In genomic region chr18:62914868-62915267, GRCh38 we compare ENCODE assay signal across 27 cellular contexts.
"Had no signal": no experiment of that assay in that cellular context is flagged by ENCODE, and none has a peak within 500 bp of the region (broad histone marks: within the 10 kb centered on the region; RNA-seq: fewer than 3 reads in every experiment).

No MANE protein-coding gene starts in this region.

- H3K4me3 Mint-ChIP-seq: activated B cell treated with CpG ODN at 0.5 μM for 24 hours; activated CD8-positive, alpha-beta T cell treated with anti-CD3 and anti-CD28 coated beads for 36 hours; activated T-cell treated with anti-CD3 and anti-CD28 coated beads, Interleukin-2, amount 50 U/mL, for 4 hours; activated T-helper 17 cell treated with anti-CD3 and anti-CD28 coated beads, Interleukin-2, amount 50 U/mL, for 72 hours; natural killer cell treated with Interleukin-12 subunit alpha and Interleukin-12 subunit beta and Interleukin-15 and Interleukin-18, amount 100 ng/mL, for 72 hours; stimulated activated naive CD8-positive, alpha-beta T cell treated with anti-CD3 and anti-CD28 coated beads, Interleukin-15, amount 100 ng/mL, for 72 hours; T-cell; T-helper 2 cell treated with Interferon-gamma antibody and Interleukin-4, amounts not matched to agents 5 μg/mL and 100 μg/mL, for 36 hours had no signal

- H3K4me3 ChIP-seq: heart right ventricle, left ventricle myocardium inferior, lung, mucosa of descending colon, right atrium auricular region, spleen, suprapubic skin, transverse colon had no signal

- H3K36me3 ChIP-seq: right atrium auricular region, transverse colon had no signal

- DNase-seq: activated B cell treated with CpG ODN at 0.5 μM for 24 hours; activated CD4-positive, alpha-beta T cell treated with anti-CD3 and anti-CD28 coated beads, Interleukin-2, amount 50 U/mL, for 1 hour; activated CD8-positive, alpha-beta T cell treated with anti-CD3 and anti-CD28 coated beads for 36 hours; activated gamma-delta T cell treated with Interleukin-2 at 50 U/mL for 16 hours; activated naive CD4-positive, alpha-beta T cell treated with anti-CD3 and anti-CD28 coated beads, Interleukin-2, amount 50 U/mL, for 16 hours; activated T-cell treated with anti-CD3 and anti-CD28 coated beads, Interleukin-2, amount 50 U/mL, for 4 hours; amniotic stem cell; cortex of kidney; foreskin melanocyte; heart right ventricle; left ventricle myocardium inferior; mesendoderm; mucosa of descending colon; spleen; stimulated activated CD4-positive, alpha-beta T cell treated with anti-CD3 and anti-CD28 coated beads, Interleukin-2, amount 100 ng/mL, for 48 hours; stimulated activated naive CD8-positive, alpha-beta T cell treated with anti-CD3 and anti-CD28 coated beads, Interleukin-15, amount 100 ng/mL, for 72 hours; T-cell; transverse colon had no signal

- ATAC-seq: activated CD8-positive, alpha-beta T cell treated with anti-CD3 and anti-CD28 coated beads for 36 hours; activated T-cell treated with anti-CD3 and anti-CD28 coated beads, Interleukin-2, amount 50 U/mL, for 4 hours; activated T-helper 17 cell treated with anti-CD3 and anti-CD28 coated beads, Interleukin-2, amount 50 U/mL, for 72 hours; heart right ventricle; mucosa of descending colon; natural killer cell treated with Interleukin-12 subunit alpha and Interleukin-12 subunit beta and Interleukin-15 and Interleukin-18, amount 100 ng/mL, for 72 hours; stimulated activated naive CD8-positive, alpha-beta T cell treated with anti-CD3 and anti-CD28 coated beads, Interleukin-15, amount 100 ng/mL, for 72 hours; T-cell had no signal

- H3K27ac Mint-ChIP-seq: activated B cell treated with CpG ODN at 0.5 μM for 24 hours; activated CD8-positive, alpha-beta T cell treated with anti-CD3 and anti-CD28 coated beads for 36 hours; activated T-helper 17 cell treated with anti-CD3 and anti-CD28 coated beads, Interleukin-2, amount 50 U/mL, for 72 hours; natural killer cell treated with Interleukin-12 subunit alpha and Interleukin-12 subunit beta and Interleukin-15 and Interleukin-18, amount 100 ng/mL, for 72 hours; stimulated activated naive CD8-positive, alpha-beta T cell treated with anti-CD3 and anti-CD28 coated beads, Interleukin-15, amount 100 ng/mL, for 72 hours; T-cell; T-helper 2 cell treated with Interferon-gamma antibody and Interleukin-4, amounts not matched to agents 5 μg/mL and 100 μg/mL, for 36 hours had no signal

- FAIRE-seq: bronchial epithelial cell, endothelial cell of umbilical vein, islet of Langerhans had no signal

- H3K9me3 ChIP-seq: heart right ventricle, left ventricle myocardium inferior, mucosa of descending colon, right atrium auricular region, spleen, suprapubic skin, transverse colon had no signal

- H3K27me3 ChIP-seq: heart right ventricle, right atrium auricular region, spleen, suprapubic skin, transverse colon had no signal

- H3K9me3 Mint-ChIP-seq: activated B cell treated with CpG ODN at 0.5 μM for 24 hours; activated CD8-positive, alpha-beta T cell treated with anti-CD3 and anti-CD28 coated beads for 36 hours; activated T-cell treated with anti-CD3 and anti-CD28 coated beads, Interleukin-2, amount 50 U/mL, for 4 hours; activated T-helper 17 cell treated with anti-CD3 and anti-CD28 coated beads, Interleukin-2, amount 50 U/mL, for 72 hours; natural killer cell treated with Interleukin-12 subunit alpha and Interleukin-12 subunit beta and Interleukin-15 and Interleukin-18, amount 100 ng/mL, for 72 hours; stimulated activated naive CD8-positive, alpha-beta T cell treated with anti-CD3 and anti-CD28 coated beads, Interleukin-15, amount 100 ng/mL, for 72 hours; T-cell had no signal

- H3K4me1 Mint-ChIP-seq: activated T-helper 17 cell treated with anti-CD3 and anti-CD28 coated beads, Interleukin-2, amount 50 U/mL, for 72 hours; stimulated activated naive CD8-positive, alpha-beta T cell treated with anti-CD3 and anti-CD28 coated beads, Interleukin-15, amount 100 ng/mL, for 72 hours; T-cell had no signal

- H3K4me1 ChIP-seq: heart right ventricle, left ventricle myocardium inferior, right atrium auricular region, spleen, suprapubic skin had no signal

- H3K36me3 Mint-ChIP-seq: natural killer cell treated with Interleukin-12 subunit alpha and Interleukin-12 subunit beta and Interleukin-15 and Interleukin-18, amount 100 ng/mL, for 72 hours had no signal

- H3K27ac ChIP-seq: heart right ventricle, left ventricle myocardium inferior, right atrium auricular region, spleen, suprapubic skin, transverse colon had no signal

- H3K27me3 Mint-ChIP-seq: activated B cell treated with CpG ODN at 0.5 μM for 24 hours; activated CD8-positive, alpha-beta T cell treated with anti-CD3 and anti-CD28 coated beads for 36 hours; activated T-helper 17 cell treated with anti-CD3 and anti-CD28 coated beads, Interleukin-2, amount 50 U/mL, for 72 hours; natural killer cell treated with Interleukin-12 subunit alpha and Interleukin-12 subunit beta and Interleukin-15 and Interleukin-18, amount 100 ng/mL, for 72 hours; stimulated activated naive CD8-positive, alpha-beta T cell treated with anti-CD3 and anti-CD28 coated beads, Interleukin-15, amount 100 ng/mL, for 72 hours; T-cell had no signal
